ENCODE assay signal across 8 cellular contexts in genomic region chr19:47130589-47131168, GRCh38. TPM values are rescaled to one million over a fixed set of nuclear protein-coding genes. Genes with fewer than 3 reads are reported as not detected.
DNase-seq lines count a peak whose midpoint lies in the region; ATAC-seq and TF ChIP-seq lines count a peak whose summit lies in the region.

TSS of gene SAE1 (plus strand) at chr19:47130835. CDS start at chr19:47130931, 96 bp downstream.

- peaks cover 4% of the 10 kb centered on the region for H3K27me3 Mint-ChIP-seq in activated naive CD8-positive, alpha-beta T cell treated with anti-CD3 and anti-CD28 coated beads, Interleukin-2, amount 50 U/mL, for 24 hours

- DNase-seq in GM12865 (ENCODE audit: low read depth) (peak; percentile 100), NCI-H1417 (lab: John Stamatoyannopoulos, UW) (peak; percentile 96 to 99 (median 98)), SW 1271 (lab: John Stamatoyannopoulos, UW) (peak; percentile 93 to 94), cardiac muscle cell (ENCODE audit: low read depth in 1 of 2, low spot score in 1 of 2) (peak; percentile 98 to 99), tibial nerve (ENCODE audit: low spot score in 2 of 2) (peak; percentile 82 to 84)
- DNase-seq in activated naive CD8-positive, alpha-beta T cell treated with anti-CD3 and anti-CD28 coated beads, Interleukin-2, amount 50 U/mL, for 24 hours = peak; percentile 100

- WGBS in tibial nerve, 2 donors = 0% methylated on average over 38 to 51 of the region's 51 CpGs

- TF ChIP-seq EP300 in tibial nerve (IDR thresholded peaks at IDR 0.05) = peak; percentile 72 to 89

- no peaks in the 10 kb centered on the region for H3K27me3 ChIP-seq in cardiac muscle cell
- H3K27me3 ChIP-seq in parathyroid adenoma (ENCODE audit: control insufficient read depth, insufficient read depth, low read length) = no peaks in the 10 kb centered on the region
- no peaks in the 10 kb centered on the region for H3K27me3 ChIP-seq in tibial nerve

- peak; percentile 59 for TF ChIP-seq CTCF in GM12865 (IDR thresholded peaks at IDR 0.05; ENCODE audit: insufficient read depth, low read depth, low read length, missing control alignments)
- TF ChIP-seq CTCF in cardiac muscle cell (IDR thresholded peaks at IDR 0.05; ENCODE audit: low read depth, low read length) = peak; percentile 56
- TF ChIP-seq CTCF in parathyroid adenoma (IDR thresholded peaks at IDR 0.05) = peak; percentile 81
- TF ChIP-seq CTCF in tibial nerve (IDR thresholded peaks at IDR 0.05) = peak; percentile 56 to 84 (median 61)

- peak within 1 kb of the TSS; percentile 89 for H2AFZ ChIP-seq in parathyroid adenoma

- peak within 1 kb of the TSS; percentile 92 for H3K27ac ChIP-seq in cardiac muscle cell
- peak within 1 kb of the TSS; percentile 72 for H3K27ac ChIP-seq in parathyroid adenoma
- peak within 1 kb of the TSS; percentile 86 to 94 (median 92) for H3K27ac ChIP-seq in tibial nerve

- peak within 1 kb of the TSS; percentile 40 for H3K9ac ChIP-seq in parathyroid adenoma

- H3K4me1 Mint-ChIP-seq in activated naive CD8-positive, alpha-beta T cell treated with anti-CD3 and anti-CD28 coated beads, Interleukin-2, amount 50 U/mL, for 24 hours = peaks cover 46% of the 10 kb centered on the region

- H3K36me3 ChIP-seq in cardiac muscle cell (no peaks in the 10 kb centered on the region), parathyroid adenoma (ENCODE audit: control insufficient read depth, insufficient read depth, low read length) (no peaks in the 10 kb centered on the region), tibial nerve (no peaks in the 10 kb centered on the region)

- peak; percentile 43 to 76 for TF ChIP-seq POLR2A in tibial nerve (IDR thresholded peaks at IDR 0.05)

- H3K4me3 Mint-ChIP-seq in activated naive CD8-positive, alpha-beta T cell treated with anti-CD3 and anti-CD28 coated beads, Interleukin-2, amount 50 U/mL, for 24 hours = peak within 1 kb of the TSS; percentile 93

- H3K36me3 Mint-ChIP-seq in activated naive CD8-positive, alpha-beta T cell treated with anti-CD3 and anti-CD28 coated beads, Interleukin-2, amount 50 U/mL, for 24 hours (ENCODE audit: low read depth) = peaks cover 54% of the 10 kb centered on the region

- H3K27ac Mint-ChIP-seq in activated naive CD8-positive, alpha-beta T cell treated with anti-CD3 and anti-CD28 coated beads, Interleukin-2, amount 50 U/mL, for 24 hours = peak within 1 kb of the TSS; percentile 97

- peaks cover 35% of the 10 kb centered on the region for H3K79me2 ChIP-seq in parathyroid adenoma

- ATAC-seq in HG02759 (IDR thresholded peaks at IDR 0.05; ENCODE audit: unreplicated experiment) = peak; percentile 90
- peak; percentile 86 for ATAC-seq in activated naive CD8-positive, alpha-beta T cell treated with anti-CD3 and anti-CD28 coated beads, Interleukin-2, amount 50 U/mL, for 24 hours

- no peaks in the 10 kb centered on the region for H3K9me3 ChIP-seq in cardiac muscle cell (ENCODE audit: low read depth)
- no peaks in the 10 kb centered on the region for H3K9me3 ChIP-seq in parathyroid adenoma (ENCODE audit: control insufficient read depth, low read length)
- no peaks in the 10 kb centered on the region for H3K9me3 ChIP-seq in tibial nerve

- H3K4me3 ChIP-seq in GM12865 (ENCODE audit: low read depth, low read length) (peak within 1 kb of the TSS; percentile 94), cardiac muscle cell (peak within 1 kb of the TSS; percentile 80), parathyroid adenoma (ENCODE audit: low read depth, low read length) (peak within 1 kb of the TSS; percentile 99), tibial nerve (peak within 1 kb of the TSS; percentile 68 to 89 (median 74))

- H3K9me3 Mint-ChIP-seq in activated naive CD8-positive, alpha-beta T cell treated with anti-CD3 and anti-CD28 coated beads, Interleukin-2, amount 50 U/mL, for 24 hours = peaks cover 7% of the 10 kb centered on the region

- peak within 1 kb of the TSS; percentile 98 for H3K4me2 ChIP-seq in parathyroid adenoma (ENCODE audit: low read length)

- H3K4me1 ChIP-seq in cardiac muscle cell (ENCODE audit: low read depth) (no peaks in the 10 kb centered on the region), parathyroid adenoma (no peaks in the 10 kb centered on the region), tibial nerve (peaks cover 0 to 45% (median 8%) of the 10 kb centered on the region in 4 donors)

RNA-seq across cellular contexts. Expression of gene SAE1, which starts in this region (rescaled TPM):
- total RNA-seq in cardiac muscle cell (128 and 148 TPM in 2 replicates), tibial nerve (10 to 100 TPM; 37.9 to 66.9 (median 50.8) TPM)
- polyA plus RNA-seq in cardiac muscle cell = 171 and 213 TPM in 2 replicates

Comparison
In these comparisons a context has a peak if more than half of its experiments do, and no peak if none do; other contexts are left out.
1. Peak in every context shown above with its lines: DNase-seq, ATAC-seq, H3K4me3 ChIP-seq and H3K27ac ChIP-seq.